In genomic region chr7:44538798-44539668, GRCh38 we compare ENCODE assay signal across 16 cellular contexts. TPM values are rescaled to one million over a fixed set of nuclear protein-coding genes. Genes with fewer than 3 reads are reported as not detected.
A peak's percentile ranks its signal among the peaks of the same experiment; 100 is the strongest.
DNase-seq lines count a peak whose midpoint lies in the region; ATAC-seq and TF ChIP-seq lines count a peak whose summit lies in the region.
"Had no signal": no experiment of that assay in that cellular context is flagged by ENCODE, and none has a peak within 500 bp of the region (broad histone marks: within the 10 kb centered on the region; RNA-seq: fewer than 3 reads in every experiment).

No MANE protein-coding gene starts in this region.

- H3K27ac Mint-ChIP-seq in progenitor cell of endocrine pancreas = peak overlapping the region; percentile 37

- DNase-seq in GM03348 (ENCODE audit: low spot score) = peak; percentile 3
- peak; percentile 21 for DNase-seq in H4 (ENCODE audit: low spot score)
- peak; percentile 3 for DNase-seq in iPS-NIHi11 (ENCODE audit: low spot score)
- DNase-seq in progenitor cell of endocrine pancreas (ENCODE audit: low spot score, unreplicated experiment) = no peak
- no peak for DNase-seq in activated T-cell treated with anti-CD3 and anti-CD28 coated beads for 4 hours
- DNase-seq in UCSD-AML1 (lab: John Stamatoyannopoulos, UW; ENCODE audit: unreplicated experiment) = no peak
- DNase-seq: DMS79 treated with DMSO at 0.1 percent for 48 hours, HCEC 1CT, NCI-H1417 treated with DMSO at 0.1 percent for 48 hours, NCI-H187 treated with DMSO at 0.1 percent for 48 hours, NCI-H345, NCI-H524 treated with DMSO at 0.1 percent for 48 hours, SJCRH30 had no signal

- peak overlapping the region; percentile 19 for H3K4me3 Mint-ChIP-seq in progenitor cell of endocrine pancreas (ENCODE audit: low read depth)

- H3K36me3 Mint-ChIP-seq in progenitor cell of endocrine pancreas (ENCODE audit: insufficient read depth) = peaks cover 10% of the 10 kb centered on the region

- no peaks in the 10 kb centered on the region for H3K27me3 Mint-ChIP-seq in progenitor cell of endocrine pancreas

- no peaks in the 10 kb centered on the region for H3K9me3 Mint-ChIP-seq in progenitor cell of endocrine pancreas (ENCODE audit: low read depth)

- ATAC-seq in HG02870 (IDR thresholded peaks at IDR 0.05; ENCODE audit: unreplicated experiment) = no peak

- no peak for TF ChIP-seq CTCF in progenitor cell of endocrine pancreas (IDR thresholded peaks at IDR 0.05; ENCODE audit: unreplicated experiment)

- H3K4me1 Mint-ChIP-seq in progenitor cell of endocrine pancreas (ENCODE audit: low read depth) = peaks cover 45% of the 10 kb centered on the region

RNA-seq across cellular contexts. Expression of gene NPC1L1, which starts 2.1 kb away (rescaled TPM):
- 0.10 TPM in 1 of 2 replicates, not detected in the other for total RNA-seq in H4 (2014; rRNA removed; shearing (Covaris generic))
- 21.0 and 21.2 TPM in 2 replicates for total RNA-seq in progenitor cell of endocrine pancreas
- total RNA-seq: G401, M059J, SJCRH30 had no signal

RNA-seq across cellular contexts. Expression of gene DDX56, which starts 34.7 kb away (rescaled TPM):
- total RNA-seq in H4 (2014; rRNA removed; shearing (Covaris generic)) = 166 and 182 TPM in 2 replicates
- total RNA-seq in progenitor cell of endocrine pancreas = 111 and 120 TPM in 2 replicates

RNA-seq across cellular contexts. Expression of gene TMED4, which starts 43.0 kb away (rescaled TPM):
- total RNA-seq in H4 (2014; rRNA removed; shearing (Covaris generic)) = 289 and 353 TPM in 2 replicates
- total RNA-seq in progenitor cell of endocrine pancreas = 117 and 119 TPM in 2 replicates

RNA-seq across cellular contexts. Expression of gene NUDCD3, which starts 48.6 kb away (rescaled TPM):
- total RNA-seq in H4 (2014; rRNA removed; shearing (Covaris generic)) = 81.1 and 99.4 TPM in 2 replicates
- 86.2 and 89.0 TPM in 2 replicates for total RNA-seq in progenitor cell of endocrine pancreas

Comparison
In these comparisons a context has a peak if more than half of its experiments do, and no peak if none do; other contexts are left out.
1. DNase-seq: peak in GM03348 (single experiment), H4 (single experiment) and iPS-NIHi11 (single experiment); none in progenitor cell of endocrine pancreas (single experiment), activated T-cell treated with anti-CD3 and anti-CD28 coated beads for 4 hours (single experiment) and UCSD-AML1 (single experiment).
2. RNA of gene NPC1L1, which starts 2.1 kb away (total RNA-seq): 21.0 to 21.2 TPM in progenitor cell of endocrine pancreas; 0.10 TPM in H4; every median in the first group is over 10 times any median in the second.